Comparison of ENCODE assay signal across 1 cellular context in the genomic region with DNA sequence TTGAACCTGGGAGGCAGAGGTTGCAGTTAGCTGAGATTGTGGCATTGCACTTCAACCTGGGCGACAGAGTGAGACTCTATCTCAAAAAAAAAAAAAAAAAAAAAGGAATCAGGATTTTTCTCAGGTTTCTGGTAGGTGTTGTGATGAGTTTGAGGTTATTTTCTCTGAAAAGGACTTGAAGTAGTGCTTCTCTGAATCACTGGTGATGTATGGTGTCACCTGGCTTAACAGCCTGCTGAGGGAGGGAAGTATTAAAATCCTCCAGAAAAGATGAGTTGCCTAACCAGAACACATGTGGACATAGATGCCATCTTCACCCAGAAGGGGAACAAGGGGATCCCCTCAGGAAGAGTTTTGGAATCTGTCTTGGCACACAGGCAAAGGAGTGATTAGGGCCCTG.
TF ChIP-seq lines count a peak whose summit lies in the region.

No MANE protein-coding gene starts in this region.

TF ChIP-seq in SK-N-SH, 30 proteins besides CTCF, POLR2A, EP300 and RAD21:
- TF ChIP-seq NRF1 (IDR thresholded peaks at IDR 0.05; ENCODE audit: low read depth, low read length) = no peak
- no peak for TF ChIP-seq CHD2 (IDR thresholded peaks at IDR 0.05; ENCODE audit: low read length, partially characterized antibody)
- TF ChIP-seq YY1 (IDR thresholded peaks at IDR 0.05; ENCODE audit: low read depth) = no peak
- TF ChIP-seq TCF12 (IDR thresholded peaks at IDR 0.05) = no peak
- no peak for TF ChIP-seq GABPA (IDR thresholded peaks at IDR 0.05; ENCODE audit: low read depth)
- no peak for TF ChIP-seq ELF1 (IDR thresholded peaks at IDR 0.05)
- TF ChIP-seq, protein P1, sequence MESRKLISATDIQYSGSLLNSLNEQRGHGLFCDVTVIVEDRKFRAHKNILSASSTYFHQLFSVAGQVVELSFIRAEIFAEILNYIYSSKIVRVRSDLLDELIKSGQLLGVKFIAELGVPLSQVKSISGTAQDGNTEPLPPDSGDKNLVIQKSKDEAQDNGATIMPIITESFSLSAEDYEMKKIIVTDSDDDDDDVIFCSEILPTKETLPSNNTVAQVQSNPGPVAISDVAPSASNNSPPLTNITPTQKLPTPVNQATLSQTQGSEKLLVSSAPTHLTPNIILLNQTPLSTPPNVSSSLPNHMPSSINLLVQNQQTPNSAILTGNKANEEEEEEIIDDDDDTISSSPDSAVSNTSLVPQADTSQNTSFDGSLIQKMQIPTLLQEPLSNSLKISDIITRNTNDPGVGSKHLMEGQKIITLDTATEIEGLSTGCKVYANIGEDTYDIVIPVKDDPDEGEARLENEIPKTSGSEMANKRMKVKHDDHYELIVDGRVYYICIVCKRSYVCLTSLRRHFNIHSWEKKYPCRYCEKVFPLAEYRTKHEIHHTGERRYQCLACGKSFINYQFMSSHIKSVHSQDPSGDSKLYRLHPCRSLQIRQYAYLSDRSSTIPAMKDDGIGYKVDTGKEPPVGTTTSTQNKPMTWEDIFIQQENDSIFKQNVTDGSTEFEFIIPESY (IDR thresholded peaks at IDR 0.05; ENCODE audit: borderline replicate concordance, low read depth) = no peak
- no peak for TF ChIP-seq RFX5 (IDR thresholded peaks at IDR 0.05; ENCODE audit: low read length)
- no peak for TF ChIP-seq MXI1 (IDR thresholded peaks at IDR 0.05; ENCODE audit: low read depth, low read length)
- TF ChIP-seq, protein P2, sequence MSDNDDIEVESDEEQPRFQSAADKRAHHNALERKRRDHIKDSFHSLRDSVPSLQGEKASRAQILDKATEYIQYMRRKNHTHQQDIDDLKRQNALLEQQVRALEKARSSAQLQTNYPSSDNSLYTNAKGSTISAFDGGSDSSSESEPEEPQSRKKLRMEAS (IDR thresholded peaks at IDR 0.05; ENCODE audit: low read depth) = no peak
- TF ChIP-seq, protein P3, sequence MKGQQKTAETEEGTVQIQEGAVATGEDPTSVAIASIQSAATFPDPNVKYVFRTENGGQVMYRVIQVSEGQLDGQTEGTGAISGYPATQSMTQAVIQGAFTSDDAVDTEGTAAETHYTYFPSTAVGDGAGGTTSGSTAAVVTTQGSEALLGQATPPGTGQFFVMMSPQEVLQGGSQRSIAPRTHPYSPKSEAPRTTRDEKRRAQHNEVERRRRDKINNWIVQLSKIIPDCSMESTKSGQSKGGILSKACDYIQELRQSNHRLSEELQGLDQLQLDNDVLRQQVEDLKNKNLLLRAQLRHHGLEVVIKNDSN (IDR thresholded peaks at IDR 0.05; ENCODE audit: borderline replicate concordance, low read depth) = no peak
- TF ChIP-seq RCOR1 (IDR thresholded peaks at IDR 0.05; ENCODE audit: low read length) = no peak
- TF ChIP-seq EZH2phosphoT487 (IDR thresholded peaks at IDR 0.05; ENCODE audit: borderline replicate concordance, low read depth) = no peak
- no peak for TF ChIP-seq JUND (IDR thresholded peaks at IDR 0.05)
- TF ChIP-seq, protein P4, sequence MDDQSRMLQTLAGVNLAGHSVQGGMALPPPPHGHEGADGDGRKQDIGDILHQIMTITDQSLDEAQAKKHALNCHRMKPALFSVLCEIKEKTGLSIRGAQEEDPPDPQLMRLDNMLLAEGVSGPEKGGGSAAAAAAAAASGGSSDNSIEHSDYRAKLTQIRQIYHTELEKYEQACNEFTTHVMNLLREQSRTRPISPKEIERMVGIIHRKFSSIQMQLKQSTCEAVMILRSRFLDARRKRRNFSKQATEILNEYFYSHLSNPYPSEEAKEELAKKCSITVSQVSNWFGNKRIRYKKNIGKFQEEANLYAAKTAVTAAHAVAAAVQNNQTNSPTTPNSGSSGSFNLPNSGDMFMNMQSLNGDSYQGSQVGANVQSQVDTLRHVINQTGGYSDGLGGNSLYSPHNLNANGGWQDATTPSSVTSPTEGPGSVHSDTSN (IDR thresholded peaks at IDR 0.05) = no peak
- TF ChIP-seq SIN3A (IDR thresholded peaks at IDR 0.05; ENCODE audit: borderline replicate concordance, low read depth, low read length) = no peak
- no peak for TF ChIP-seq GATA2 (CRISPR knock-in tag; IDR thresholded peaks at IDR 0.05)
